In genomic region chr11:27347949-27348879, GRCh38 we compare ENCODE assay signal across 1 cellular context.
TF ChIP-seq lines count a peak whose summit lies in the region.

No MANE protein-coding gene starts in this region.

TF ChIP-seq in H1, 55 proteins besides CTCF, POLR2A, EP300 and RAD21 (continued from another document):
- peak; percentile 97 for TF ChIP-seq CHD7 (IDR thresholded peaks at IDR 0.05; ENCODE audit: insufficient replicate concordance, low read length)
